2 cellular contexts compared by ENCODE assay signal in genomic region chr21:10521091-10521598, GRCh38.
TF ChIP-seq lines count a peak whose summit lies in the region.

Gene TPTE (plus strand): TSS chr21:10521583. CDS start chr21:10538724, 17,141 bp downstream.

TF ChIP-seq in SK-N-SH, 30 proteins besides CTCF, POLR2A, EP300 and RAD21 (continued from another document):
- TF ChIP-seq POLR2AphosphoS5 (IDR thresholded peaks at IDR 0.05; ENCODE audit: low read depth, low read length) (no peak), EZH2phosphoT487 (IDR thresholded peaks at IDR 0.05; ENCODE audit: borderline replicate concordance, low read depth) (no peak), MAX (IDR thresholded peaks at IDR 0.05; ENCODE audit: low read depth) (no peak), MEF2A (IDR thresholded peaks at IDR 0.05; ENCODE audit: borderline replicate concordance, low read depth) (no peak), CHD2 (IDR thresholded peaks at IDR 0.05; ENCODE audit: low read length, partially characterized antibody) (no peak)

TF ChIP-seq in SK-N-SH treated with all-trans-retinoic acid at 6 μM for 48 hours, 23 proteins besides CTCF, POLR2A, EP300 and RAD21 (continued from another document):
- TF ChIP-seq POU6F1 (CRISPR knock-in tag; IDR thresholded peaks at IDR 0.05; ENCODE audit: borderline replicate concordance, low read depth), result no peak
- TF ChIP-seq ZNF70 (CRISPR knock-in tag; IDR thresholded peaks at IDR 0.05), result no peak
- no peak for TF ChIP-seq TSHZ2 (CRISPR knock-in tag; IDR thresholded peaks at IDR 0.05)
- TF ChIP-seq TOX (CRISPR knock-in tag; IDR thresholded peaks at IDR 0.05; ENCODE audit: borderline replicate concordance), result no peak
- no peak for TF ChIP-seq PATZ1 (CRISPR knock-in tag; IDR thresholded peaks at IDR 0.05; ENCODE audit: borderline replicate concordance)
- no peak for TF ChIP-seq TCF4 (CRISPR knock-in tag; IDR thresholded peaks at IDR 0.05; ENCODE audit: borderline replicate concordance)
- no peak for TF ChIP-seq CSDC2 (CRISPR knock-in tag; IDR thresholded peaks at IDR 0.05)
